Comparison of ENCODE assay signal across 21 cellular contexts in genomic region chr10:79926037-79926436, GRCh38. TPM values are rescaled to one million over a fixed set of nuclear protein-coding genes. Genes with fewer than 3 reads are reported as not detected.
DNase-seq lines count a peak whose midpoint lies in the region; ATAC-seq, FAIRE-seq and TF ChIP-seq lines count a peak whose summit lies in the region.
"Had no signal": no experiment of that assay in that cellular context is flagged by ENCODE, and none has a peak within 500 bp of the region (broad histone marks: within the 10 kb centered on the region; RNA-seq: fewer than 3 reads in every experiment).

No MANE protein-coding gene starts in this region.

- no peak overlapping the region for H2BK20ac ChIP-seq in H9 (ENCODE audit: low read depth, low read length, poor library complexity, severe bottlenecking)

- H3K4me1 ChIP-seq in heart left ventricle (peaks cover 0 to 32% (median 8%) of the 10 kb centered on the region in 12 donors), right atrium auricular region (peaks cover 0 to 7% of the 10 kb centered on the region in 2 donors), lung (ENCODE audit: control insufficient read depth in 2 of 2, insufficient read depth in 2 of 2, low read length in 2 of 2) (no peaks in the 10 kb centered on the region), upper lobe of left lung (peaks cover 0 to 19% (median 5%) of the 10 kb centered on the region in 4 donors), H9 (ENCODE audit: insufficient read depth, low read length) (peaks cover 3% of the 10 kb centered on the region; the same call in 1 of the 2 replicates)

- peak overlapping the region in 1 of 3 experiments; percentile 65; a peak in 1 of 7 replicates for H3K27ac Mint-ChIP-seq in H9
- H3K27ac Mint-ChIP-seq: B cell; CD4-positive, CD25-positive, alpha-beta regulatory T cell had no signal

- DNase-seq in heart left ventricle (peak in 1 of 5 donors; percentile 32), right atrium auricular region (ENCODE audit: low spot score) (no peak), dorsolateral prefrontal cortex (peak in 1 of 10 donors; percentile 29), lung (ENCODE audit: low spot score) (peak; percentile 24), upper lobe of left lung (no peak), COLO829 (ENCODE audit: low spot score) (no peak), H54 (ENCODE audit: insufficient read length, low spot score) (no peak), H9 (no peak)
- DNase-seq: ACHN; CD4-positive, CD25-positive, alpha-beta regulatory T cell; H7; NCI-H187; NCI-H526 treated with DMSO at 0.1 percent for 48 hours; NK-92 treated with Interleukin-12 subunit alpha and Interleukin-12 subunit beta, amount 100 ng/mL, for 24 hours; SIG-M5 had no signal

- no peak overlapping the region for H2BK120ac ChIP-seq in H9 (ENCODE audit: low read depth, low read length, poor library complexity, severe bottlenecking)

- no peak overlapping the region for H4K8ac ChIP-seq in H9 (replicated peaks; ENCODE audit: insufficient read length, low read depth, low read length)

- FAIRE-seq in H54 (lab: Jason Lieb, UNC): no peak
- FAIRE-seq: GM19239 had no signal

- no peak overlapping the region for H2BK15ac ChIP-seq in H9 (ENCODE audit: low read depth, low read length)

- H3K27me3 Mint-ChIP-seq in H9 (ENCODE audit: low read depth): peaks cover 21% of the 10 kb centered on the region

- H3K27ac ChIP-seq in heart left ventricle (peak overlapping the region in 7 of 12 donors; percentile 43 to 83 (median 71)), right atrium auricular region (no peak overlapping the region), dorsolateral prefrontal cortex (peak overlapping the region in 42 of 59 donors; percentile 9 to 87 (median 73)), lung (ENCODE audit: low read depth in 1 of 2, low read length in 1 of 2) (peak overlapping the region in 1 of 2 donors; percentile 11), upper lobe of left lung (peak overlapping the region; percentile 16 to 74 (median 48)), H9 (ENCODE audit: insufficient read length, low read depth, low read length) (no peak overlapping the region)

- H4K20me1 ChIP-seq in H9 (ENCODE audit: control insufficient read depth, insufficient read depth, insufficient read length): no peaks in the 10 kb centered on the region

- H3K4me3 ChIP-seq in heart left ventricle (no peak overlapping the region), right atrium auricular region (no peak overlapping the region), dorsolateral prefrontal cortex (no peak overlapping the region), lung (no peak overlapping the region), upper lobe of left lung (no peak overlapping the region)

- 55 to 70% (median 69%) methylated on average over 7 of the region's 7 CpGs for WGBS in heart left ventricle, 4 donors
- 76 to 78% methylated on average over 7 of the region's 7 CpGs for WGBS in lung, 2 donors
- 63 to 65% methylated on average over 6 to 7 of the region's 7 CpGs for WGBS in upper lobe of left lung, 2 donors
- WGBS in H9 (ENCODE audit: extremely low coverage, insufficient read length, low lambda C conversion rate): no CpG with 5 or more reads among the region's 7 CpGs

- no peaks in the 10 kb centered on the region for H3K79me2 ChIP-seq in H9 (ENCODE audit: insufficient read depth, low read length)

- TF ChIP-seq POLR2A in heart left ventricle (IDR thresholded peaks at IDR 0.05) (no peak), upper lobe of left lung (IDR thresholded peaks at IDR 0.05) (no peak), H54 (IDR thresholded peaks at IDR 0.05; ENCODE audit: low read depth, low read length) (no peak)

- no peak overlapping the region for H2BK5ac ChIP-seq in H9 (ENCODE audit: insufficient read length, low read length)

- intact Hi-C loops in heart left ventricle (cut with DNase I) (loop anchor here in 6 of 10 donors (5.0 to 10.0 kb wide), 4 partner anchors 101 to 364 kb away; partner anchors contain the start of genes NUTM2E (in 3 of the 6) and SFTPA2 (in 3 of the 6)), dorsolateral prefrontal cortex (cut with DNase I) (loop anchor here (5.0 to 10.0 kb wide), 2 partner anchors 361 to 554 kb away; partner anchors contain the start of gene SFTPA2 (in 1 of the 2))

- H3K4ac ChIP-seq in H9 (ENCODE audit: low read depth, low read length): no peak overlapping the region

- H3K36me3 Mint-ChIP-seq in H9 (ENCODE audit: insufficient read depth in 1 of 3, low read depth in 3 of 3): peaks cover 7 to 12% (median 7%) of the 10 kb centered on the region in 3 experiments
- H3K36me3 Mint-ChIP-seq: CD4-positive, CD25-positive, alpha-beta regulatory T cell had no signal

- H3K9me3 ChIP-seq in heart left ventricle (no peaks in the 10 kb centered on the region), right atrium auricular region (no peaks in the 10 kb centered on the region), lung (ENCODE audit: control insufficient read depth in 2 of 2, insufficient read depth in 1 of 2, low read length in 1 of 2) (peaks cover 0 to 3% of the 10 kb centered on the region in 2 donors), upper lobe of left lung (no peaks in the 10 kb centered on the region), H9 (ENCODE audit: control insufficient read depth, low read depth, low read length) (no peaks in the 10 kb centered on the region)

- peak in 1 of 4 donors; percentile 35 for ATAC-seq in heart left ventricle
- ATAC-seq in lung (ENCODE audit: insufficient read depth, low FRiP score): no peak
- ATAC-seq in upper lobe of left lung (ENCODE audit: low FRiP score in 2 of 2): no peak

- no peak overlapping the region for H4K5ac ChIP-seq in H9 (ENCODE audit: insufficient read length, low read depth, low read length)

- H2AK5ac ChIP-seq in H9 (ENCODE audit: insufficient read length, low read length): no peak overlapping the region

- no peak for TF ChIP-seq EP300 in upper lobe of left lung (IDR thresholded peaks at IDR 0.05)

- no peak overlapping the region for H3K14ac ChIP-seq in H9 (ENCODE audit: insufficient read depth, low read length)

- H3K36me3 ChIP-seq in heart left ventricle (peaks cover 0 to 19% (median 0%) of the 10 kb centered on the region in 9 donors), right atrium auricular region (peaks cover 5% of the 10 kb centered on the region), lung (ENCODE audit: control insufficient read depth in 2 of 2, insufficient read depth in 2 of 2, low read length in 2 of 2) (peaks cover 0 to 5% of the 10 kb centered on the region in 2 donors), upper lobe of left lung (peaks cover 0 to 13% (median 7%) of the 10 kb centered on the region in 4 donors)

- no peak overlapping the region for H4K91ac ChIP-seq in H9 (ENCODE audit: insufficient read length, low read depth, low read length)

- H2BK12ac ChIP-seq in H9 (ENCODE audit: insufficient read length, low read depth, low read length): no peak overlapping the region

- TF ChIP-seq CTCF in heart left ventricle (IDR thresholded peaks at IDR 0.05): no peak
- no peak for TF ChIP-seq CTCF in right atrium auricular region (IDR thresholded peaks at IDR 0.05)
- TF ChIP-seq CTCF in dorsolateral prefrontal cortex (IDR thresholded peaks at IDR 0.05 in 54 of 56, conservative IDR thresholded peaks at IDR 0.05 in 2 of 56; ENCODE audit: low read depth in 1 of 56, partially characterized antibody in 56 of 56): no peak
- no peak for TF ChIP-seq CTCF in lung (IDR thresholded peaks at IDR 0.05; ENCODE audit: control extremely low read depth, extremely low read depth)
- no peak for TF ChIP-seq CTCF in upper lobe of left lung (IDR thresholded peaks at IDR 0.05)
- TF ChIP-seq CTCF in H9 (conservative IDR thresholded peaks at IDR 0.05): no peak

- H3K4me3 Mint-ChIP-seq in H9: no peak overlapping the region
- H3K4me3 Mint-ChIP-seq: B cell; CD4-positive, CD25-positive, alpha-beta regulatory T cell; IgD-negative memory B cell had no signal

- H3K79me1 ChIP-seq in H9 (ENCODE audit: insufficient read depth, low read depth, low read length, poor library complexity, severe bottlenecking): no peaks in the 10 kb centered on the region

- H3T11ph ChIP-seq in H9 (ENCODE audit: low read length): no peak overlapping the region

- no peak overlapping the region for H3K56ac ChIP-seq in H9 (ENCODE audit: insufficient read length, low read depth, low read length)

- H3K27me3 ChIP-seq in heart left ventricle (peaks cover 0 to 4% (median 0%) of the 10 kb centered on the region in 9 donors), right atrium auricular region (no peaks in the 10 kb centered on the region), dorsolateral prefrontal cortex (peaks cover 0 to 10% (median 0%) of the 10 kb centered on the region in 45 donors), lung (ENCODE audit: control insufficient read depth, insufficient read depth) (no peaks in the 10 kb centered on the region), upper lobe of left lung (no peaks in the 10 kb centered on the region), H9 (ENCODE audit: insufficient read depth, low read length) (peaks cover 7% of the 10 kb centered on the region; the same call in 1 of the 2 replicates)

- H3K23ac ChIP-seq in H9 (ENCODE audit: insufficient read length, low read depth, low read length): no peak overlapping the region

- H3K9me3 Mint-ChIP-seq in H9: peaks cover 6 to 12% of the 10 kb centered on the region in 2 experiments

- peaks cover 3% of the 10 kb centered on the region for H3K23me2 ChIP-seq in H9 (ENCODE audit: insufficient read length, low read depth, low read length, poor library complexity, severe bottlenecking)

- peaks cover 4 to 5% of the 10 kb centered on the region in 2 experiments for H3K4me1 Mint-ChIP-seq in H9
- H3K4me1 Mint-ChIP-seq: IgD-negative memory B cell had no signal

- H3K9ac ChIP-seq in H9 (ENCODE audit: extremely low read depth, insufficient read length, low read length): no peak overlapping the region

- no peak overlapping the region for H3K4me2 ChIP-seq in H9 (ENCODE audit: insufficient read depth, insufficient read length, low read length)

- no peak overlapping the region for H3K18ac ChIP-seq in H9 (ENCODE audit: insufficient read length, low read depth, low read length)

- H2AFZ ChIP-seq in H9 (ENCODE audit: low read length): no peak overlapping the region

RNA-seq across cellular contexts. Expression of gene SFTPD, which starts 22.9 kb away (rescaled TPM):
- total RNA-seq in heart left ventricle (1 to 10 TPM in 5 of 9 donors, under 1 TPM in 3, not detected in 1; 0.21 to 1.9 (median 1.1) TPM), right atrium auricular region (1 to 10 TPM in 1 of 2 donors, under 1 TPM in 1; 0.74 to 2.1 TPM), dorsolateral prefrontal cortex (1 to 10 TPM in 105 of 120 experiments, under 1 TPM in 15; 0.40 to 5.5 (median 2.3) TPM), lung (100 to 1,000 TPM; 216 to 661 TPM), upper lobe of left lung (100 to 1,000 TPM; 339 to 906 (median 589) TPM), H9 (2021) (0.18 and 0.24 TPM in 2 replicates)
- polyA plus RNA-seq in heart left ventricle (under 1 TPM; 0.12 to 0.27 TPM), lung (100 to 1,000 TPM; 635 to 636 TPM)
- total RNA-seq: CD4-positive, CD25-positive, alpha-beta regulatory T cell; HT1080; LHCN-M2; OCI-LY7 had no signal
- polyA plus RNA-seq: CD4-positive, CD25-positive, alpha-beta regulatory T cell; IgD-negative memory B cell had no signal

Comparison
In these comparisons a context has a peak if more than half of its experiments do, and no peak if none do; other contexts are left out.
1. H3K27ac ChIP-seq: peak in heart left ventricle (7 of 12), dorsolateral prefrontal cortex (42 of 59) and upper lobe of left lung (4 of 4); none in right atrium auricular region (0 of 2) and H9 (single experiment).
2. RNA of gene SFTPD, which starts 22.9 kb away (total RNA-seq): 339 to 906 TPM in upper lobe of left lung and 216 to 661 TPM in lung; 0.40 to 5.5 TPM in dorsolateral prefrontal cortex, 0.74 to 2.1 TPM in right atrium auricular region, 0.21 to 1.9 TPM in heart left ventricle and 0.18 to 0.24 TPM in H9; every median in the first group is over 10 times any median in the second.